Comparison of ENCODE assay signal across 1 cellular context in genomic region chr11:61609000-61609969, GRCh38.
TF ChIP-seq lines count a peak whose summit lies in the region.

No MANE protein-coding gene starts in this region.

TF ChIP-seq in HepG2, 621 proteins besides CTCF, POLR2A, EP300 and RAD21 (continued from another document and continues in another):
- TF ChIP-seq CENPT (CRISPR knock-in tag; IDR thresholded peaks at IDR 0.05; ENCODE audit: low read depth) (no peak), HHEX (CRISPR knock-in tag; IDR thresholded peaks at IDR 0.05) (peak; percentile 89), ZKSCAN8 (CRISPR knock-in tag; IDR thresholded peaks at IDR 0.05; ENCODE audit: borderline replicate concordance) (no peak), SMAD3 (CRISPR knock-in tag; IDR thresholded peaks at IDR 0.05) (peak; percentile 42; the same call in 1 of the 2 replicates), REL (CRISPR knock-in tag; conservative IDR thresholded peaks at IDR 0.05) (0 out of 2 replicates have a peak, but pooled peaks have one; percentile 64), ZNF607 (CRISPR knock-in tag; IDR thresholded peaks at IDR 0.05; ENCODE audit: borderline replicate concordance) (no peak; the same call in 1 of the 2 replicates), ZBTB2 (CRISPR knock-in tag; IDR thresholded peaks at IDR 0.05; ENCODE audit: low read depth) (no peak), XRCC5 (optimal IDR thresholded peaks at IDR 0.05; ENCODE audit: low read length) (peak; percentile 60), AKAP8 (CRISPR knock-in tag; IDR thresholded peaks at IDR 0.05) (no peak), ZEB1 (IDR thresholded peaks at IDR 0.05; ENCODE audit: insufficient replicate concordance, low read depth) (no peak), LRRFIP1 (CRISPR knock-in tag; conservative IDR thresholded peaks at IDR 0.05) (no peak), ZNF781 (CRISPR knock-in tag; IDR thresholded peaks at IDR 0.05; ENCODE audit: borderline replicate concordance, not compliant biosample characterization) (peak; percentile 83), KAT8 (CRISPR knock-in tag; IDR thresholded peaks at IDR 0.05) (0 out of 2 replicates have a peak, but pooled peaks have one; percentile 40), CCDC6 (CRISPR knock-in tag; IDR thresholded peaks at IDR 0.05) (no peak), ZNF850 (CRISPR knock-in tag; conservative IDR thresholded peaks at IDR 0.05) (0 out of 2 replicates have a peak, but pooled peaks have one; percentile 60), ARID5B (CRISPR knock-in tag; IDR thresholded peaks at IDR 0.05) (peak; percentile 88), FOXP1 (IDR thresholded peaks at IDR 0.05) (peak; percentile 46; the same call in 1 of the 2 replicates), FOXP1 (CRISPR knock-in tag; IDR thresholded peaks at IDR 0.05) (peak; percentile 85), TBX2 (CRISPR knock-in tag; IDR thresholded peaks at IDR 0.05; ENCODE audit: borderline replicate concordance) (peak; percentile 94), KIAA2018 (CRISPR knock-in tag; IDR thresholded peaks at IDR 0.05; ENCODE audit: borderline replicate concordance) (no peak), ZNF776 (CRISPR knock-in tag; IDR thresholded peaks at IDR 0.05) (0 out of 2 replicates have a peak, but pooled peaks have one; percentile 69), HDAC6 (IDR thresholded peaks at IDR 0.05; ENCODE audit: low read depth, low read length) (no peak), NFATC3 (CRISPR knock-in tag; IDR thresholded peaks at IDR 0.05) (0 out of 2 replicates have a peak, but pooled peaks have one; percentile 56), PRPF4 (IDR thresholded peaks at IDR 0.05; ENCODE audit: low read depth, low read length, poor library complexity, severe bottlenecking) (peak; percentile 54), HMG20B (CRISPR knock-in tag; conservative IDR thresholded peaks at IDR 0.05) (no peak), CBFB (CRISPR knock-in tag; IDR thresholded peaks at IDR 0.05) (no peak), ZSCAN21 (CRISPR knock-in tag; IDR thresholded peaks at IDR 0.05; ENCODE audit: borderline replicate concordance) (peak; percentile 48; the same call in 1 of the 2 replicates), GTF3A (CRISPR knock-in tag; conservative IDR thresholded peaks at IDR 0.05) (0 out of 2 replicates have a peak, but pooled peaks have one; percentile 21), ZNF275 (CRISPR knock-in tag; IDR thresholded peaks at IDR 0.05; ENCODE audit: borderline replicate concordance) (no peak), WIZ (CRISPR knock-in tag; IDR thresholded peaks at IDR 0.05) (no peak), ZNF34 (CRISPR knock-in tag; IDR thresholded peaks at IDR 0.05; ENCODE audit: borderline replicate concordance) (no peak), ZBTB38 (CRISPR knock-in tag; IDR thresholded peaks at IDR 0.05) (no peak; the same call in 1 of the 2 replicates)
- TF ChIP-seq, protein P1, sequence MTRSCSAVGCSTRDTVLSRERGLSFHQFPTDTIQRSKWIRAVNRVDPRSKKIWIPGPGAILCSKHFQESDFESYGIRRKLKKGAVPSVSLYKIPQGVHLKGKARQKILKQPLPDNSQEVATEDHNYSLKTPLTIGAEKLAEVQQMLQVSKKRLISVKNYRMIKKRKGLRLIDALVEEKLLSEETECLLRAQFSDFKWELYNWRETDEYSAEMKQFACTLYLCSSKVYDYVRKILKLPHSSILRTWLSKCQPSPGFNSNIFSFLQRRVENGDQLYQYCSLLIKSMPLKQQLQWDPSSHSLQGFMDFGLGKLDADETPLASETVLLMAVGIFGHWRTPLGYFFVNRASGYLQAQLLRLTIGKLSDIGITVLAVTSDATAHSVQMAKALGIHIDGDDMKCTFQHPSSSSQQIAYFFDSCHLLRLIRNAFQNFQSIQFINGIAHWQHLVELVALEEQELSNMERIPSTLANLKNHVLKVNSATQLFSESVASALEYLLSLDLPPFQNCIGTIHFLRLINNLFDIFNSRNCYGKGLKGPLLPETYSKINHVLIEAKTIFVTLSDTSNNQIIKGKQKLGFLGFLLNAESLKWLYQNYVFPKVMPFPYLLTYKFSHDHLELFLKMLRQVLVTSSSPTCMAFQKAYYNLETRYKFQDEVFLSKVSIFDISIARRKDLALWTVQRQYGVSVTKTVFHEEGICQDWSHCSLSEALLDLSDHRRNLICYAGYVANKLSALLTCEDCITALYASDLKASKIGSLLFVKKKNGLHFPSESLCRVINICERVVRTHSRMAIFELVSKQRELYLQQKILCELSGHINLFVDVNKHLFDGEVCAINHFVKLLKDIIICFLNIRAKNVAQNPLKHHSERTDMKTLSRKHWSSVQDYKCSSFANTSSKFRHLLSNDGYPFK (CRISPR knock-in tag; IDR thresholded peaks at IDR 0.05; ENCODE audit: borderline replicate concordance): peak; percentile 50; the same call in 1 of the 2 replicates
- TF ChIP-seq, protein P2, sequence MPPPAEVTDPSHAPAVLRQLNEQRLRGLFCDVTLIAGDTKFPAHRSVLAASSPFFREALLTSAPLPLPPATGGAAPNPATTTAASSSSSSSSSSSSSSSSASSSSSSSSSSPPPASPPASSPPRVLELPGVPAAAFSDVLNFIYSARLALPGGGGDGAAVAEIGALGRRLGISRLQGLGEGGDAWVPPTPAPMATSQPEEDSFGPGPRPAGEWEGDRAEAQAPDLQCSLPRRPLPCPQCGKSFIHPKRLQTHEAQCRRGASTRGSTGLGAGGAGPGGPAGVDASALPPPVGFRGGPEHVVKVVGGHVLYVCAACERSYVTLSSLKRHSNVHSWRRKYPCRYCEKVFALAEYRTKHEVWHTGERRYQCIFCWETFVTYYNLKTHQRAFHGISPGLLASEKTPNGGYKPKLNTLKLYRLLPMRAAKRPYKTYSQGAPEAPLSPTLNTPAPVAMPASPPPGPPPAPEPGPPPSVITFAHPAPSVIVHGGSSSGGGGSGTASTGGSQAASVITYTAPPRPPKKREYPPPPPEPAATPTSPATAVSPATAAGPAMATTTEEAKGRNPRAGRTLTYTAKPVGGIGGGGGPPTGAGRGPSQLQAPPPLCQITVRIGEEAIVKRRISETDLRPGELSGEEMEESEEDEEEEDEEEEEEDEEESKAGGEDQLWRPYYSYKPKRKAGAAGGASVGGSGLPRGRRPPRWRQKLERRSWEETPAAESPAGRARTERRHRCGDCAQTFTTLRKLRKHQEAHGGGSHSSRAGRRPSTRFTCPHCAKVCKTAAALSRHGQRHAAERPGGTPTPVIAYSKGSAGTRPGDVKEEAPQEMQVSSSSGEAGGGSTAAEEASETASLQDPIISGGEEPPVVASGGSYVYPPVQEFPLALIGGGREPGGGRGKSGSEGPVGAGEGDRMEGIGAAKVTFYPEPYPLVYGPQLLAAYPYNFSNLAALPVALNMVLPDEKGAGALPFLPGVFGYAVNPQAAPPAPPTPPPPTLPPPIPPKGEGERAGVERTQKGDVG (CRISPR knock-in tag; IDR thresholded peaks at IDR 0.05; ENCODE audit: borderline replicate concordance): no peak
